In genomic region chr12:57260366-57260765, GRCh38 we compare ENCODE assay signal across 28 cellular contexts. TPM values are rescaled to one million over a fixed set of nuclear protein-coding genes. Genes with fewer than 3 reads are reported as not detected.
"Had no signal": no experiment of that assay in that cellular context is flagged by ENCODE, and none has a peak within 500 bp of the region (broad histone marks: within the 10 kb centered on the region; RNA-seq: fewer than 3 reads in every experiment).

No MANE protein-coding gene starts in this region.

- H3K27ac Mint-ChIP-seq: activated CD4-positive, alpha-beta memory T cell treated with anti-CD3 and anti-CD28 coated beads, Interleukin-2, amount 10 ng/mL, durations not matched to agents 7 days and 5 days; activated CD4-positive, alpha-beta T cell treated with anti-CD3 and anti-CD28 coated beads, Interleukin-2, amount 10 ng/mL, durations not matched to agents 7 days and 5 days; activated naive CD4-positive, alpha-beta T cell treated with anti-CD3 and anti-CD28 coated beads, Interleukin-2, amount 10 ng/mL, durations not matched to agents 7 days and 5 days; activated naive CD8-positive, alpha-beta T cell treated with anti-CD3 and anti-CD28 coated beads, Interleukin-2, amount 10 ng/mL, durations not matched to agents 7 days and 5 days; activated T-cell treated with anti-CD3 and anti-CD28 coated beads, Interleukin-2, amount 50 U/mL, for 24 hours; mesothelial cell of epicardium; stimulated activated memory B cell treated with anti-CD40 and anti-IgM and Interleukin-4, amounts not matched to agents 10 μg/mL and 1 μg/mL and 100 μg/mL, for 72 hours; stimulated activated naive CD8-positive, alpha-beta T cell treated with anti-CD3 and anti-CD28 coated beads, Interleukin-15, amount 100 ng/mL, for 72 hours; type B pancreatic cell; WTC11 had no signal

- ATAC-seq: left lung; naive thymus-derived CD4-positive, alpha-beta T cell; sciatic nerve; stimulated activated memory B cell treated with anti-CD40 and anti-IgM and Interleukin-4, amounts not matched to agents 10 μg/mL and 1 μg/mL and 100 μg/mL, for 72 hours; stimulated activated naive CD8-positive, alpha-beta T cell treated with anti-CD3 and anti-CD28 coated beads, Interleukin-15, amount 100 ng/mL, for 72 hours; WTC11 had no signal

- H3K9me3 ChIP-seq: ascending aorta, left lung, uterus had no signal

- H3K4me1 ChIP-seq: ascending aorta, uterus had no signal

- H3K36me3 ChIP-seq: uterus had no signal

- H3K4me3 ChIP-seq: ascending aorta, left lung, uterus had no signal

- H3K4me1 Mint-ChIP-seq: mesothelial cell of epicardium; stimulated activated naive CD8-positive, alpha-beta T cell treated with anti-CD3 and anti-CD28 coated beads, Interleukin-15, amount 100 ng/mL, for 72 hours had no signal

- DNase-seq: activated CD4-positive, alpha-beta memory T cell treated with anti-CD3 and anti-CD28 coated beads, Interleukin-2, amount 10 ng/mL, durations not matched to agents 7 days and 5 days; activated CD4-positive, alpha-beta T cell treated with anti-CD3 and anti-CD28 coated beads for 1 hour; activated CD4-positive, alpha-beta T cell treated with anti-CD3 and anti-CD28 coated beads, Interleukin-2, amount 10 ng/mL, durations not matched to agents 7 days and 5 days; activated CD8-positive, alpha-beta memory T cell treated with anti-CD3 and anti-CD28 coated beads, Interleukin-2, amount 50 U/mL, for 48 hours; activated gamma-delta T cell; activated naive CD4-positive, alpha-beta T cell treated with anti-CD3 and anti-CD28 coated beads, Interleukin-2, amount 10 ng/mL, durations not matched to agents 7 days and 5 days; activated naive CD8-positive, alpha-beta T cell treated with anti-CD3 and anti-CD28 coated beads, Interleukin-2, amount 10 ng/mL, durations not matched to agents 7 days and 5 days; activated T-cell treated with anti-CD3 and anti-CD28 coated beads, Interleukin-2, amount 50 U/mL, for 24 hours; brain microvascular endothelial cell; caudate nucleus; cortex of kidney; kidney glomerular epithelial cell; left lung; naive thymus-derived CD4-positive, alpha-beta T cell; small intestine; stimulated activated CD4-positive, alpha-beta T cell treated with anti-CD3 and anti-CD28 coated beads, Interleukin-1b, Interleukin-23, amount 100 ng/mL, for 48 hours; stimulated activated CD4-positive, alpha-beta T cell treated with anti-CD3 and anti-CD28 coated beads, Interleukin-4, amount 100 ng/mL, for 4 hours; stimulated activated CD8-positive, alpha-beta memory T cell treated with anti-CD3 and anti-CD28 coated beads, Interleukin-4, amount 100 ng/mL, for 48 hours; stimulated activated naive CD8-positive, alpha-beta T cell treated with anti-CD3 and anti-CD28 coated beads, Interleukin-15, amount 100 ng/mL, for 72 hours; substantia nigra; T-helper 2 cell; uterus had no signal

- H3K27ac ChIP-seq: ascending aorta, brain microvascular endothelial cell, left lung, uterus had no signal

- H3K27me3 Mint-ChIP-seq: activated CD4-positive, alpha-beta memory T cell treated with anti-CD3 and anti-CD28 coated beads, Interleukin-2, amount 10 ng/mL, durations not matched to agents 7 days and 5 days; activated CD4-positive, alpha-beta T cell treated with anti-CD3 and anti-CD28 coated beads, Interleukin-2, amount 10 ng/mL, durations not matched to agents 7 days and 5 days; activated naive CD4-positive, alpha-beta T cell treated with anti-CD3 and anti-CD28 coated beads, Interleukin-2, amount 10 ng/mL, durations not matched to agents 7 days and 5 days; activated naive CD8-positive, alpha-beta T cell treated with anti-CD3 and anti-CD28 coated beads, Interleukin-2, amount 10 ng/mL, durations not matched to agents 7 days and 5 days; activated T-cell treated with anti-CD3 and anti-CD28 coated beads, Interleukin-2, amount 50 U/mL, for 24 hours; naive thymus-derived CD4-positive, alpha-beta T cell; stimulated activated memory B cell treated with anti-CD40 and anti-IgM and Interleukin-4, amounts not matched to agents 10 μg/mL and 1 μg/mL and 100 μg/mL, for 72 hours; stimulated activated naive CD8-positive, alpha-beta T cell treated with anti-CD3 and anti-CD28 coated beads, Interleukin-15, amount 100 ng/mL, for 72 hours; type B pancreatic cell had no signal

- H3K9me3 Mint-ChIP-seq: activated CD4-positive, alpha-beta memory T cell treated with anti-CD3 and anti-CD28 coated beads, Interleukin-2, amount 10 ng/mL, durations not matched to agents 7 days and 5 days; activated CD4-positive, alpha-beta T cell treated with anti-CD3 and anti-CD28 coated beads, Interleukin-2, amount 10 ng/mL, durations not matched to agents 7 days and 5 days; activated naive CD4-positive, alpha-beta T cell treated with anti-CD3 and anti-CD28 coated beads, Interleukin-2, amount 10 ng/mL, durations not matched to agents 7 days and 5 days; activated naive CD8-positive, alpha-beta T cell treated with anti-CD3 and anti-CD28 coated beads, Interleukin-2, amount 10 ng/mL, durations not matched to agents 7 days and 5 days; activated T-cell treated with anti-CD3 and anti-CD28 coated beads, Interleukin-2, amount 50 U/mL, for 24 hours; mesothelial cell of epicardium; naive thymus-derived CD4-positive, alpha-beta T cell; stimulated activated memory B cell treated with anti-CD40 and anti-IgM and Interleukin-4, amounts not matched to agents 10 μg/mL and 1 μg/mL and 100 μg/mL, for 72 hours; stimulated activated naive CD8-positive, alpha-beta T cell treated with anti-CD3 and anti-CD28 coated beads, Interleukin-15, amount 100 ng/mL, for 72 hours; type B pancreatic cell; WTC11 had no signal

- H3K27me3 ChIP-seq: ascending aorta, brain microvascular endothelial cell, left lung, uterus had no signal

- H3K4me3 Mint-ChIP-seq: activated CD4-positive, alpha-beta memory T cell treated with anti-CD3 and anti-CD28 coated beads, Interleukin-2, amount 10 ng/mL, durations not matched to agents 7 days and 5 days; activated CD4-positive, alpha-beta T cell treated with anti-CD3 and anti-CD28 coated beads, Interleukin-2, amount 10 ng/mL, durations not matched to agents 7 days and 5 days; activated naive CD4-positive, alpha-beta T cell treated with anti-CD3 and anti-CD28 coated beads, Interleukin-2, amount 10 ng/mL, durations not matched to agents 7 days and 5 days; activated naive CD8-positive, alpha-beta T cell treated with anti-CD3 and anti-CD28 coated beads, Interleukin-2, amount 10 ng/mL, durations not matched to agents 7 days and 5 days; activated T-cell treated with anti-CD3 and anti-CD28 coated beads, Interleukin-2, amount 50 U/mL, for 24 hours; mesothelial cell of epicardium; naive thymus-derived CD4-positive, alpha-beta T cell; stimulated activated memory B cell treated with anti-CD40 and anti-IgM and Interleukin-4, amounts not matched to agents 10 μg/mL and 1 μg/mL and 100 μg/mL, for 72 hours; stimulated activated naive CD8-positive, alpha-beta T cell treated with anti-CD3 and anti-CD28 coated beads, Interleukin-15, amount 100 ng/mL, for 72 hours; type B pancreatic cell; WTC11 had no signal

RNA-seq across cellular contexts. Expression of gene STAC3, which starts 9.4 kb away (rescaled TPM):
- total RNA-seq: ascending aorta had no signal
- polyA plus RNA-seq: naive thymus-derived CD4-positive, alpha-beta T cell had no signal

RNA-seq across cellular contexts. Expression of gene NXPH4, which starts 43.8 kb away (rescaled TPM):
- total RNA-seq: ascending aorta had no signal
- polyA plus RNA-seq: naive thymus-derived CD4-positive, alpha-beta T cell had no signal
